In the genomic region with DNA sequence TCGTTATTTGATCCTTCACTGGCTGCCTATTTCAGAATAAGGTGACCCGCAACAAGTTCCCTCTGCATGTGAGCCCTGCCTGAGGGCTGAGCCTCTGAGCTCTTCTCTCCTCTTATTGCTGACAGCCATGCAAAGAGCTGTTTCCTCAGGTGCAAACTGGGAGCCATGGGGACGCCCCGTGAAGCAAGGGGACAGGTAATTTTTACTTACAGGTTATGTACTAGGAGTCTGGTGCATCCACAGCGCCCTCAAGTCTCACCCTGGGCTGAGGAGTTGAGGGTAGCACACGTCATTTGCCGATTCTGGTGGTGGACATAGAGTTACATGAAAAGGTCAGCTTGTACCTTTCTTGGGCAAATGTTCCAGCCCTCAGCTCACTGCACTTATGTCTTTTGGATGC, we compare ENCODE assay signal across 1 cellular context.
TF ChIP-seq lines count a peak whose summit lies in the region.

No MANE protein-coding gene starts in this region.

TF ChIP-seq in H1, 55 proteins besides CTCF, POLR2A, EP300 and RAD21:
- TF ChIP-seq, protein P1, sequence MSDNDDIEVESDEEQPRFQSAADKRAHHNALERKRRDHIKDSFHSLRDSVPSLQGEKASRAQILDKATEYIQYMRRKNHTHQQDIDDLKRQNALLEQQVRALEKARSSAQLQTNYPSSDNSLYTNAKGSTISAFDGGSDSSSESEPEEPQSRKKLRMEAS (IDR thresholded peaks at IDR 0.05), result no peak
- TF ChIP-seq POLR2AphosphoS5 (IDR thresholded peaks at IDR 0.05; ENCODE audit: low read depth, low read length), result no peak
- TF ChIP-seq, protein P2, sequence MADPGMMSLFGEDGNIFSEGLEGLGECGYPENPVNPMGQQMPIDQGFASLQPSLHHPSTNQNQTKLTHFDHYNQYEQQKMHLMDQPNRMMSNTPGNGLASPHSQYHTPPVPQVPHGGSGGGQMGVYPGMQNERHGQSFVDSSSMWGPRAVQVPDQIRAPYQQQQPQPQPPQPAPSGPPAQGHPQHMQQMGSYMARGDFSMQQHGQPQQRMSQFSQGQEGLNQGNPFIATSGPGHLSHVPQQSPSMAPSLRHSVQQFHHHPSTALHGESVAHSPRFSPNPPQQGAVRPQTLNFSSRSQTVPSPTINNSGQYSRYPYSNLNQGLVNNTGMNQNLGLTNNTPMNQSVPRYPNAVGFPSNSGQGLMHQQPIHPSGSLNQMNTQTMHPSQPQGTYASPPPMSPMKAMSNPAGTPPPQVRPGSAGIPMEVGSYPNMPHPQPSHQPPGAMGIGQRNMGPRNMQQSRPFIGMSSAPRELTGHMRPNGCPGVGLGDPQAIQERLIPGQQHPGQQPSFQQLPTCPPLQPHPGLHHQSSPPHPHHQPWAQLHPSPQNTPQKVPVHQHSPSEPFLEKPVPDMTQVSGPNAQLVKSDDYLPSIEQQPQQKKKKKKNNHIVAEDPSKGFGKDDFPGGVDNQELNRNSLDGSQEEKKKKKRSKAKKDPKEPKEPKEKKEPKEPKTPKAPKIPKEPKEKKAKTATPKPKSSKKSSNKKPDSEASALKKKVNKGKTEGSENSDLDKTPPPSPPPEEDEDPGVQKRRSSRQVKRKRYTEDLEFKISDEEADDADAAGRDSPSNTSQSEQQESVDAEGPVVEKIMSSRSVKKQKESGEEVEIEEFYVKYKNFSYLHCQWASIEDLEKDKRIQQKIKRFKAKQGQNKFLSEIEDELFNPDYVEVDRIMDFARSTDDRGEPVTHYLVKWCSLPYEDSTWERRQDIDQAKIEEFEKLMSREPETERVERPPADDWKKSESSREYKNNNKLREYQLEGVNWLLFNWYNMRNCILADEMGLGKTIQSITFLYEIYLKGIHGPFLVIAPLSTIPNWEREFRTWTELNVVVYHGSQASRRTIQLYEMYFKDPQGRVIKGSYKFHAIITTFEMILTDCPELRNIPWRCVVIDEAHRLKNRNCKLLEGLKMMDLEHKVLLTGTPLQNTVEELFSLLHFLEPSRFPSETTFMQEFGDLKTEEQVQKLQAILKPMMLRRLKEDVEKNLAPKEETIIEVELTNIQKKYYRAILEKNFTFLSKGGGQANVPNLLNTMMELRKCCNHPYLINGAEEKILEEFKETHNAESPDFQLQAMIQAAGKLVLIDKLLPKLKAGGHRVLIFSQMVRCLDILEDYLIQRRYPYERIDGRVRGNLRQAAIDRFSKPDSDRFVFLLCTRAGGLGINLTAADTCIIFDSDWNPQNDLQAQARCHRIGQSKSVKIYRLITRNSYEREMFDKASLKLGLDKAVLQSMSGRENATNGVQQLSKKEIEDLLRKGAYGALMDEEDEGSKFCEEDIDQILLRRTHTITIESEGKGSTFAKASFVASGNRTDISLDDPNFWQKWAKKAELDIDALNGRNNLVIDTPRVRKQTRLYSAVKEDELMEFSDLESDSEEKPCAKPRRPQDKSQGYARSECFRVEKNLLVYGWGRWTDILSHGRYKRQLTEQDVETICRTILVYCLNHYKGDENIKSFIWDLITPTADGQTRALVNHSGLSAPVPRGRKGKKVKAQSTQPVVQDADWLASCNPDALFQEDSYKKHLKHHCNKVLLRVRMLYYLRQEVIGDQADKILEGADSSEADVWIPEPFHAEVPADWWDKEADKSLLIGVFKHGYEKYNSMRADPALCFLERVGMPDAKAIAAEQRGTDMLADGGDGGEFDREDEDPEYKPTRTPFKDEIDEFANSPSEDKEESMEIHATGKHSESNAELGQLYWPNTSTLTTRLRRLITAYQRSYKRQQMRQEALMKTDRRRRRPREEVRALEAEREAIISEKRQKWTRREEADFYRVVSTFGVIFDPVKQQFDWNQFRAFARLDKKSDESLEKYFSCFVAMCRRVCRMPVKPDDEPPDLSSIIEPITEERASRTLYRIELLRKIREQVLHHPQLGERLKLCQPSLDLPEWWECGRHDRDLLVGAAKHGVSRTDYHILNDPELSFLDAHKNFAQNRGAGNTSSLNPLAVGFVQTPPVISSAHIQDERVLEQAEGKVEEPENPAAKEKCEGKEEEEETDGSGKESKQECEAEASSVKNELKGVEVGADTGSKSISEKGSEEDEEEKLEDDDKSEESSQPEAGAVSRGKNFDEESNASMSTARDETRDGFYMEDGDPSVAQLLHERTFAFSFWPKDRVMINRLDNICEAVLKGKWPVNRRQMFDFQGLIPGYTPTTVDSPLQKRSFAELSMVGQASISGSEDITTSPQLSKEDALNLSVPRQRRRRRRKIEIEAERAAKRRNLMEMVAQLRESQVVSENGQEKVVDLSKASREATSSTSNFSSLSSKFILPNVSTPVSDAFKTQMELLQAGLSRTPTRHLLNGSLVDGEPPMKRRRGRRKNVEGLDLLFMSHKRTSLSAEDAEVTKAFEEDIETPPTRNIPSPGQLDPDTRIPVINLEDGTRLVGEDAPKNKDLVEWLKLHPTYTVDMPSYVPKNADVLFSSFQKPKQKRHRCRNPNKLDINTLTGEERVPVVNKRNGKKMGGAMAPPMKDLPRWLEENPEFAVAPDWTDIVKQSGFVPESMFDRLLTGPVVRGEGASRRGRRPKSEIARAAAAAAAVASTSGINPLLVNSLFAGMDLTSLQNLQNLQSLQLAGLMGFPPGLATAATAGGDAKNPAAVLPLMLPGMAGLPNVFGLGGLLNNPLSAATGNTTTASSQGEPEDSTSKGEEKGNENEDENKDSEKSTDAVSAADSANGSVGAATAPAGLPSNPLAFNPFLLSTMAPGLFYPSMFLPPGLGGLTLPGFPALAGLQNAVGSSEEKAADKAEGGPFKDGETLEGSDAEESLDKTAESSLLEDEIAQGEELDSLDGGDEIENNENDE (IDR thresholded peaks at IDR 0.05; ENCODE audit: insufficient replicate concordance, low read length), result no peak
- TF ChIP-seq SRF (IDR thresholded peaks at IDR 0.05; ENCODE audit: low read depth, low read length), result no peak
- no peak for TF ChIP-seq SUZ12 (IDR thresholded peaks at IDR 0.05; ENCODE audit: low read length)
- no peak for TF ChIP-seq CHD2 (IDR thresholded peaks at IDR 0.05; ENCODE audit: low read length)
- no peak for TF ChIP-seq CREB1 (IDR thresholded peaks at IDR 0.05)
- TF ChIP-seq BRCA1 (IDR thresholded peaks at IDR 0.05; ENCODE audit: low read depth, low read length), result no peak
- no peak for TF ChIP-seq KDM1A (IDR thresholded peaks at IDR 0.05; ENCODE audit: borderline replicate concordance, low read length)
- TF ChIP-seq, protein P3, sequence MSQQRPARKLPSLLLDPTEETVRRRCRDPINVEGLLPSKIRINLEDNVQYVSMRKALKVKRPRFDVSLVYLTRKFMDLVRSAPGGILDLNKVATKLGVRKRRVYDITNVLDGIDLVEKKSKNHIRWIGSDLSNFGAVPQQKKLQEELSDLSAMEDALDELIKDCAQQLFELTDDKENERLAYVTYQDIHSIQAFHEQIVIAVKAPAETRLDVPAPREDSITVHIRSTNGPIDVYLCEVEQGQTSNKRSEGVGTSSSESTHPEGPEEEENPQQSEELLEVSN (IDR thresholded peaks at IDR 0.05), result no peak
- no peak for TF ChIP-seq TBP (IDR thresholded peaks at IDR 0.05; ENCODE audit: low read depth, low read length)
- no peak for TF ChIP-seq CEBPB (IDR thresholded peaks at IDR 0.05; ENCODE audit: low read depth, low read length)
- TF ChIP-seq TCF12 (IDR thresholded peaks at IDR 0.05; ENCODE audit: low read depth, low read length), result no peak
- TF ChIP-seq POU5F1 (IDR thresholded peaks at IDR 0.05; ENCODE audit: low read depth, low read length), result no peak
- no peak for TF ChIP-seq TEAD4 (IDR thresholded peaks at IDR 0.05; ENCODE audit: low read depth, low read length)
- no peak for TF ChIP-seq BCL11A (IDR thresholded peaks at IDR 0.05; ENCODE audit: low read depth in 2 of 2, low read length in 2 of 2)
- no peak for TF ChIP-seq BACH1 (IDR thresholded peaks at IDR 0.05; ENCODE audit: low read length)
- no peak for TF ChIP-seq SP1 (IDR thresholded peaks at IDR 0.05; ENCODE audit: low read depth, low read length)
- no peak for TF ChIP-seq HDAC2 (IDR thresholded peaks at IDR 0.05; ENCODE audit: borderline replicate concordance in 1 of 2, low read depth in 2 of 2, low read length in 2 of 2)
- TF ChIP-seq SP2 (IDR thresholded peaks at IDR 0.05; ENCODE audit: low read length), result no peak
